In the genomic region with DNA sequence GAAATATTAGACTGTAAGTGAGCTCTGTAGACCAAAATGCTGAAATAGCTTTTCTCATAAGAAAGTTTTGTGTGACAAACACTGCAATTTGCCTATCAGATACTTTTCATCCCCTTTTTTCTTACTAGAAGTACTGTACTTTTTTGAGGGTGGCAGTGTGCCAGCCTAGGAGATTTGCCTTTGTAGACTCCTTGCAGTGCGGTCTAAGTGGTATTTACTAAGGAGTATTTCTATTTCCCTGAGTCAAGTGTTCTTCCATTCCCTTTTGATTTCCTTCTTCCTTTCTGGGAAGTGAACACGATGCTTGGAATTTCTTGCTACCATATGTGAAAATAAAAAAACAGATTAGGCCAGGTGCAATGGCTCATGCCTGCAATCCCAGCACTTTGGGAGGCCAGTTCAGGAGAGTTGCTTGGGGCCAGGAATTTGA, we compare ENCODE assay signal across 1 cellular context.
TF ChIP-seq lines count a peak whose summit lies in the region.

No MANE protein-coding gene starts in this region.

TF ChIP-seq in IMR-90, 13 proteins besides CTCF, POLR2A, EP300 and RAD21 (continued from another document):
- TF ChIP-seq, protein P1, sequence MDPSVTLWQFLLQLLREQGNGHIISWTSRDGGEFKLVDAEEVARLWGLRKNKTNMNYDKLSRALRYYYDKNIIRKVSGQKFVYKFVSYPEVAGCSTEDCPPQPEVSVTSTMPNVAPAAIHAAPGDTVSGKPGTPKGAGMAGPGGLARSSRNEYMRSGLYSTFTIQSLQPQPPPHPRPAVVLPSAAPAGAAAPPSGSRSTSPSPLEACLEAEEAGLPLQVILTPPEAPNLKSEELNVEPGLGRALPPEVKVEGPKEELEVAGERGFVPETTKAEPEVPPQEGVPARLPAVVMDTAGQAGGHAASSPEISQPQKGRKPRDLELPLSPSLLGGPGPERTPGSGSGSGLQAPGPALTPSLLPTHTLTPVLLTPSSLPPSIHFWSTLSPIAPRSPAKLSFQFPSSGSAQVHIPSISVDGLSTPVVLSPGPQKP (IDR thresholded peaks at IDR 0.05; ENCODE audit: borderline replicate concordance, low read depth, low read length): no peak
- TF ChIP-seq MAFK (IDR thresholded peaks at IDR 0.05; ENCODE audit: low read depth, low read length): no peak
- no peak for TF ChIP-seq CEBPB (IDR thresholded peaks at IDR 0.05; ENCODE audit: low read depth, low read length)
